21 cellular contexts compared by ENCODE assay signal in genomic region chr3:147775816-147776530, GRCh38.
A peak's percentile ranks its signal among the peaks of the same experiment; 100 is the strongest.
DNase-seq lines count a peak whose midpoint lies in the region; FAIRE-seq and TF ChIP-seq lines count a peak whose summit lies in the region.
"Had no signal": no experiment of that assay in that cellular context is flagged by ENCODE, and none has a peak within 500 bp of the region (broad histone marks: within the 10 kb centered on the region; RNA-seq: fewer than 3 reads in every experiment).

No MANE protein-coding gene starts in this region.

- H3K4me3 ChIP-seq in astrocyte (ENCODE audit: insufficient read depth, low read depth, low read length) (no peak overlapping the region), fibroblast of pulmonary artery (replicated peaks; ENCODE audit: low read depth, low read length) (no peak overlapping the region)
- H3K4me3 ChIP-seq: HAP-1, PC-9, SJCRH30 had no signal

- no peak overlapping the region for H3K27ac Mint-ChIP-seq in astrocyte (ENCODE audit: unreplicated experiment)
- H3K27ac Mint-ChIP-seq: CD14-positive monocyte had no signal

- H3K27ac ChIP-seq in astrocyte (ENCODE audit: low read depth, low read length): no peak overlapping the region
- H3K27ac ChIP-seq: 22Rv1, HL-60, PC-9, SJCRH30 had no signal

- no peaks in the 10 kb centered on the region for H3K36me3 ChIP-seq in astrocyte (ENCODE audit: insufficient read depth, low read length)
- H3K36me3 ChIP-seq: HAP-1, SJCRH30 had no signal

- H3K36me3 Mint-ChIP-seq in astrocyte (ENCODE audit: low read depth, unreplicated experiment): no peaks in the 10 kb centered on the region
- H3K36me3 Mint-ChIP-seq: CD14-positive monocyte had no signal

- no peaks in the 10 kb centered on the region for H3K9me3 Mint-ChIP-seq in astrocyte (ENCODE audit: unreplicated experiment)

- no peaks in the 10 kb centered on the region for H3K79me2 ChIP-seq in astrocyte (ENCODE audit: insufficient read depth, low read length)

- in situ Hi-C loops in GM13976 (cut with MboI; ENCODE audit: low sequenced_read_pairs, unreplicated experiment) (no loop called here), ACHN (cut with HindIII; ENCODE audit: low pct_ligation_motif_present, low pct_unique_long_range_greater_than_20kb, low sequenced_read_pairs) (no loop called here)

- H3K4me3 Mint-ChIP-seq in astrocyte (ENCODE audit: unreplicated experiment): no peak overlapping the region
- H3K4me3 Mint-ChIP-seq: CD14-positive monocyte had no signal

- H3K9ac ChIP-seq in astrocyte (ENCODE audit: low read length): no peak overlapping the region

- H3K9me3 ChIP-seq in astrocyte (ENCODE audit: insufficient read depth, low read depth, low read length): no peaks in the 10 kb centered on the region
- H3K9me3 ChIP-seq: HAP-1, SJCRH30 had no signal

- H3K4me1 Mint-ChIP-seq in astrocyte (ENCODE audit: low read depth, unreplicated experiment): no peaks in the 10 kb centered on the region
- H3K4me1 Mint-ChIP-seq: CD14-positive monocyte had no signal

- DNase-seq in AG08395 (ENCODE audit: low spot score) (peak; percentile 22), HCEC 1CT (peak; percentile 56), astrocyte (ENCODE audit: low read depth) (peak; percentile 82), fibroblast of pulmonary artery (ENCODE audit: low read depth) (peak; percentile 9), GM19240 (ENCODE audit: insufficient read length, low spot score) (no peak), NCI-H1417 (lab: John Stamatoyannopoulos, UW) (no peak), GM13976 (ENCODE audit: low spot score) (no peak), ACHN (no peak)
- DNase-seq: DMS 273 treated with DMSO at 0.1 percent for 48 hours, MV-4-11, NCI-H1436 treated with DMSO at 0.1 percent for 48 hours, NCI-H2081, NCI-H510A, NCI-H774, PC-9, SJCRH30 had no signal

- no peaks in the 10 kb centered on the region for H3K4me1 ChIP-seq in astrocyte (ENCODE audit: insufficient read depth, low read length)
- H3K4me1 ChIP-seq: HAP-1, SJCRH30 had no signal

- no peak overlapping the region for H3K4me2 ChIP-seq in astrocyte (ENCODE audit: low read length)
- H3K4me2 ChIP-seq: PC-9 had no signal

- TF ChIP-seq CTCF in astrocyte (IDR thresholded peaks at IDR 0.05; ENCODE audit: insufficient read depth, low read depth, low read length): no peak
- TF ChIP-seq CTCF in fibroblast of pulmonary artery (IDR thresholded peaks at IDR 0.05; ENCODE audit: low read length, missing control alignments): no peak
- no peak for TF ChIP-seq CTCF in GM13976 (IDR thresholded peaks at IDR 0.05; ENCODE audit: borderline replicate concordance, control extremely low read depth, extremely low read depth, insufficient read depth, missing control alignments)

- no peaks in the 10 kb centered on the region for H3K27me3 Mint-ChIP-seq in astrocyte (ENCODE audit: low read depth, unreplicated experiment)

- no peak for FAIRE-seq in astrocyte (lab: Jason Lieb, UNC)
- FAIRE-seq: GM19239 had no signal

- no peaks in the 10 kb centered on the region for H4K20me1 ChIP-seq in astrocyte (ENCODE audit: insufficient read depth, low read length)

- no peaks in the 10 kb centered on the region for H3K27me3 ChIP-seq in astrocyte (ENCODE audit: insufficient read depth, low read length)
- H3K27me3 ChIP-seq: SJCRH30 had no signal

- H2AFZ ChIP-seq in astrocyte (ENCODE audit: low read depth, low read length): no peak overlapping the region
- H2AFZ ChIP-seq: PC-9 had no signal

Comparison
In these comparisons a context has a peak if more than half of its experiments do, and no peak if none do; other contexts are left out.
1. DNase-seq: peak in AG08395 (single experiment), HCEC 1CT (single experiment), astrocyte (single experiment) and fibroblast of pulmonary artery (single experiment); none in GM19240 (single experiment), NCI-H1417 (0 of 3), GM13976 (single experiment) and ACHN (single experiment).